ENCODE assay signal across 10 cellular contexts in genomic region chr13:27442071-27442647, GRCh38. TPM values are rescaled to one million over a fixed set of nuclear protein-coding genes. Genes with fewer than 3 reads are reported as not detected.
A peak's percentile ranks its signal among the peaks of the same experiment; 100 is the strongest.
DNase-seq lines count a peak whose midpoint lies in the region; ATAC-seq lines count a peak whose summit lies in the region.
"Had no signal": no experiment of that assay in that cellular context is flagged by ENCODE, and none has a peak within 500 bp of the region (broad histone marks: within the 10 kb centered on the region; RNA-seq: fewer than 3 reads in every experiment).

No MANE protein-coding gene starts in this region.

- CTCF ChIA-PET in activated CD4-positive, alpha-beta T cell treated with anti-CD3 and anti-CD28 coated beads for 36 hours (lab: Charles Lee), result interaction anchor here (0.9 to 2.3 kb wide), 4 partner anchors 9 to 16 kb away, joined by 3 to 7 read pairs (median 5); no protein-coding TSS in a partner anchor

- intact Hi-C loops in activated CD4-positive, alpha-beta T cell treated with anti-CD3 and anti-CD28 coated beads for 36 hours (cut with DNase I, micrococcal nuclease), result no loop called here
- intact Hi-C loops in activated CD4-positive, alpha-beta T cell treated with anti-CD3 and anti-CD28 coated beads, Interleukin-2, amount 10 ng/mL, durations not matched to agents 24 days and 14 days (cut with micrococcal nuclease), result no loop called here
- intact Hi-C loops in aorta (cut with DNase I), result loop anchor here in 1 of 2 donors (10.0 kb wide), 1 partner anchor 193 kb away; no protein-coding TSS in a partner anchor

- peaks cover 49% of the 10 kb centered on the region for H3K4me1 Mint-ChIP-seq in activated CD4-positive, alpha-beta T cell treated with anti-CD3 and anti-CD28 coated beads for 36 hours
- H3K4me1 Mint-ChIP-seq in activated CD4-positive, alpha-beta T cell treated with anti-CD3 and anti-CD28 coated beads, Interleukin-2, amount 10 ng/mL, durations not matched to agents 24 days and 14 days, result peaks cover 51% of the 10 kb centered on the region

- H3K4me3 ChIP-seq in aorta (ENCODE audit: low read length in 2 of 2), result no peak overlapping the region
- H3K4me3 ChIP-seq: ovary had no signal

- peaks cover 17% of the 10 kb centered on the region for H3K36me3 Mint-ChIP-seq in activated CD4-positive, alpha-beta T cell treated with anti-CD3 and anti-CD28 coated beads for 36 hours (ENCODE audit: low read depth)
- H3K36me3 Mint-ChIP-seq in activated CD4-positive, alpha-beta T cell treated with anti-CD3 and anti-CD28 coated beads, Interleukin-2, amount 10 ng/mL, durations not matched to agents 24 days and 14 days (ENCODE audit: low read depth), result peaks cover 49% of the 10 kb centered on the region

- no peak overlapping the region for H3K27ac ChIP-seq in aorta (ENCODE audit: low read depth in 1 of 2, low read length in 2 of 2)
- H3K27ac ChIP-seq: ovary had no signal

- H3K9me3 ChIP-seq in aorta (ENCODE audit: control insufficient read depth, low read length), result no peaks in the 10 kb centered on the region
- H3K9me3 ChIP-seq: ovary had no signal

- peak overlapping the region; percentile 32 for H3K27ac Mint-ChIP-seq in activated CD4-positive, alpha-beta T cell treated with anti-CD3 and anti-CD28 coated beads for 36 hours
- H3K27ac Mint-ChIP-seq in activated CD4-positive, alpha-beta T cell treated with anti-CD3 and anti-CD28 coated beads, Interleukin-2, amount 10 ng/mL, durations not matched to agents 24 days and 14 days, result peak overlapping the region; percentile 18

- H3K9me3 Mint-ChIP-seq in activated CD4-positive, alpha-beta T cell treated with anti-CD3 and anti-CD28 coated beads for 36 hours (ENCODE audit: low read depth), result no peaks in the 10 kb centered on the region
- H3K9me3 Mint-ChIP-seq in activated CD4-positive, alpha-beta T cell treated with anti-CD3 and anti-CD28 coated beads, Interleukin-2, amount 10 ng/mL, durations not matched to agents 24 days and 14 days, result no peaks in the 10 kb centered on the region

- H3K27me3 Mint-ChIP-seq in activated CD4-positive, alpha-beta T cell treated with anti-CD3 and anti-CD28 coated beads for 36 hours, result no peaks in the 10 kb centered on the region
- H3K27me3 Mint-ChIP-seq in activated CD4-positive, alpha-beta T cell treated with anti-CD3 and anti-CD28 coated beads, Interleukin-2, amount 10 ng/mL, durations not matched to agents 24 days and 14 days, result no peaks in the 10 kb centered on the region

- ATAC-seq in activated CD4-positive, alpha-beta T cell treated with anti-CD3 and anti-CD28 coated beads for 36 hours, result peak; percentile 60
- ATAC-seq in esophagus mucosa (peak; percentile 72), HG02870 (IDR thresholded peaks at IDR 0.05; ENCODE audit: unreplicated experiment) (no peak), aorta (ENCODE audit: low FRiP score) (no peak)

- POLR2A ChIA-PET in activated CD4-positive, alpha-beta T cell treated with anti-CD3 and anti-CD28 coated beads for 36 hours (lab: Charles Lee), result interaction anchor here (0.5 to 1.6 kb wide), 3 partner anchors 9 to 17 kb away, joined by 3 to 9 read pairs (median 6); partner anchors contain the start of gene GTF3A

- no peaks in the 10 kb centered on the region for H3K4me1 ChIP-seq in aorta (ENCODE audit: control insufficient read depth in 1 of 2, insufficient read depth in 2 of 2, low read length in 2 of 2)

- peaks cover 0 to 1% of the 10 kb centered on the region in 2 donors for H3K36me3 ChIP-seq in aorta (ENCODE audit: control insufficient read depth in 1 of 2, insufficient read depth in 2 of 2, low read length in 1 of 2)
- H3K36me3 ChIP-seq: ovary had no signal

- WGBS in aorta, 2 donors, result 66 to 74% methylated on average over 15 of the region's 15 CpGs

- DNase-seq in activated CD4-positive, alpha-beta T cell treated with anti-CD3 and anti-CD28 coated beads for 36 hours, result peak; percentile 60
- no peak for DNase-seq in activated CD4-positive, alpha-beta T cell treated with anti-CD3 and anti-CD28 coated beads, Interleukin-2, amount 50 U/mL, for 1 hour
- peak; percentile 66 for DNase-seq in activated CD4-positive, alpha-beta T cell treated with anti-CD3 and anti-CD28 coated beads, Interleukin-2, amount 10 ng/mL, durations not matched to agents 24 days and 14 days
- DNase-seq in stimulated activated naive CD4-positive, alpha-beta T cell treated with Interleukin-2 at 50 U/mL for 16 hours (lab: John Stamatoyannopoulos, UW), result peak; percentile 17
- no peak for DNase-seq in aorta
- DNase-seq in MV-4-11 (lab: John Stamatoyannopoulos, UW), result no peak
- DNase-seq: NCI-H1048, ovary had no signal

- peak overlapping the region; percentile 47 for H3K4me3 Mint-ChIP-seq in activated CD4-positive, alpha-beta T cell treated with anti-CD3 and anti-CD28 coated beads for 36 hours
- peak overlapping the region; percentile 57 for H3K4me3 Mint-ChIP-seq in activated CD4-positive, alpha-beta T cell treated with anti-CD3 and anti-CD28 coated beads, Interleukin-2, amount 10 ng/mL, durations not matched to agents 24 days and 14 days

- H3K27me3 ChIP-seq in aorta (ENCODE audit: control insufficient read depth in 1 of 2, insufficient read depth in 2 of 2, low read length in 1 of 2), result no peaks in the 10 kb centered on the region
- H3K27me3 ChIP-seq: ovary had no signal

RNA-seq across cellular contexts. Expression of gene MTIF3, which starts 8.2 kb away (rescaled TPM):
- 10 to 100 TPM; 27.5 to 43.0 TPM for total RNA-seq in activated CD4-positive, alpha-beta T cell treated with anti-CD3 and anti-CD28 coated beads for 36 hours
- total RNA-seq in activated CD4-positive, alpha-beta T cell treated with anti-CD3 and anti-CD28 coated beads, Interleukin-2, amount 10 ng/mL, durations not matched to agents 24 days and 14 days, result 28.8 and 30.4 TPM in 2 replicates
- total RNA-seq in esophagus mucosa (36.0 TPM), aorta (10 to 100 TPM; 26.8 to 43.8 TPM)
- polyA plus RNA-seq in aorta, result 10 to 100 TPM; 78.7 to 80.0 TPM

RNA-seq across cellular contexts. Expression of gene GTF3A, which starts 17.7 kb away (rescaled TPM):
- total RNA-seq in activated CD4-positive, alpha-beta T cell treated with anti-CD3 and anti-CD28 coated beads for 36 hours, result 100 to 1,000 TPM; 177 to 208 TPM
- 279 and 284 TPM in 2 replicates for total RNA-seq in activated CD4-positive, alpha-beta T cell treated with anti-CD3 and anti-CD28 coated beads, Interleukin-2, amount 10 ng/mL, durations not matched to agents 24 days and 14 days
- total RNA-seq in esophagus mucosa, result 71.1 TPM
- 10 to 100 TPM; 62.1 to 68.5 TPM for total RNA-seq in aorta
- 100 to 1,000 TPM in 1 of 2 donors, 10 to 100 TPM in 1; 75.4 to 191 TPM for polyA plus RNA-seq in aorta

Comparison
In these comparisons a context has a peak if more than half of its experiments do, and no peak if none do; other contexts are left out.
1. DNase-seq: peak in activated CD4-positive, alpha-beta T cell treated with anti-CD3 and anti-CD28 coated beads for 36 hours (single experiment), activated CD4-positive, alpha-beta T cell treated with anti-CD3 and anti-CD28 coated beads, Interleukin-2, amount 10 ng/mL, durations not matched to agents 24 days and 14 days (single experiment) and stimulated activated naive CD4-positive, alpha-beta T cell treated with Interleukin-2 at 50 U/mL for 16 hours (single experiment); none in activated CD4-positive, alpha-beta T cell treated with anti-CD3 and anti-CD28 coated beads, Interleukin-2, amount 50 U/mL, for 1 hour (single experiment), aorta (0 of 2) and MV-4-11 (single experiment).
2. ATAC-seq: peak in activated CD4-positive, alpha-beta T cell treated with anti-CD3 and anti-CD28 coated beads for 36 hours (single experiment) and esophagus mucosa (single experiment); none in HG02870 (single experiment) and aorta (single experiment).